8 cellular contexts compared by ENCODE assay signal in genomic region chr4:74933562-74934015, GRCh38. TPM values are rescaled to one million over a fixed set of nuclear protein-coding genes. Genes with fewer than 3 reads are reported as not detected.
DNase-seq lines count a peak whose midpoint lies in the region; ATAC-seq and TF ChIP-seq lines count a peak whose summit lies in the region.

No MANE protein-coding gene starts in this region.

- TF ChIP-seq POLR2A in body of pancreas (IDR thresholded peaks at IDR 0.05) (peak in 2 of 3 donors; percentile 3 to 25), testis (IDR thresholded peaks at IDR 0.05) (no peak)

- no peaks in the 10 kb centered on the region for H3K9me3 ChIP-seq in CD8-positive, alpha-beta T cell (ENCODE audit: low read length)
- H3K9me3 ChIP-seq in body of pancreas (no peaks in the 10 kb centered on the region), testis (no peaks in the 10 kb centered on the region)

- H3K27ac ChIP-seq in CD8-positive, alpha-beta T cell (ENCODE audit: low read depth, low read length), result no peak overlapping the region
- H3K27ac ChIP-seq in body of pancreas, result peak overlapping the region; percentile 55 to 95 (median 92)
- H3K27ac ChIP-seq in layer of hippocampus (ENCODE audit: low read depth, low read length), result peak overlapping the region; percentile 13
- peak overlapping the region; percentile 78 to 94 for H3K27ac ChIP-seq in testis

- no peak for DNase-seq in CD8-positive, alpha-beta T cell
- DNase-seq in HFFc6 (no peak), body of pancreas (peak; percentile 48 to 58 (median 52)), testis (peak; percentile 52), GM13976 (ENCODE audit: low spot score) (no peak), middle frontal gyrus (ENCODE audit: extremely low spot score, low spot score) (no peak)

- H3K36me3 ChIP-seq in CD8-positive, alpha-beta T cell (ENCODE audit: insufficient read depth, low read length), result no peaks in the 10 kb centered on the region
- H3K36me3 ChIP-seq in body of pancreas (replicated peaks in 1 of 2; ENCODE audit: insufficient read depth in 1 of 2, low read depth in 2 of 2) (no peaks in the 10 kb centered on the region), testis (ENCODE audit: low read depth, missing control alignments) (no peaks in the 10 kb centered on the region)

- CTCF ChIA-PET in CD8-positive, alpha-beta T cell (lab: Charles Lee), result no interaction called here

- no peaks in the 10 kb centered on the region for H3K4me1 ChIP-seq in CD8-positive, alpha-beta T cell (ENCODE audit: insufficient read depth, low read length)
- peaks cover 14% of the 10 kb centered on the region for H3K4me1 ChIP-seq in body of pancreas
- peaks cover 13% of the 10 kb centered on the region for H3K4me1 ChIP-seq in testis

- intact Hi-C loops in CD8-positive, alpha-beta T cell (cut with DNase I, micrococcal nuclease), result no loop called here
- intact Hi-C loops in body of pancreas (cut with DNase I), result no loop called here
- intact Hi-C loops in testis (cut with DNase I; ENCODE audit: low total_unique reads), result loop anchor here (5.0 kb wide), 1 partner anchor 579 kb away; the partner anchor contains the start of genes RCHY1 and THAP6

- ATAC-seq in CD8-positive, alpha-beta T cell, result no peak
- ATAC-seq in body of pancreas (peak; percentile 45), GM21360 (IDR thresholded peaks at IDR 0.05; ENCODE audit: unreplicated experiment) (no peak)

- H3K4me3 Mint-ChIP-seq in CD8-positive, alpha-beta T cell, result peak overlapping the region; percentile 38
- peak overlapping the region; percentile 79 for H3K4me3 Mint-ChIP-seq in HFFc6

- in situ Hi-C loops in GM13976 (cut with MboI; ENCODE audit: low sequenced_read_pairs, unreplicated experiment), result loop anchor here (10.0 to 25.0 kb wide), 2 partner anchors 179 to 361 kb away; no protein-coding TSS in a partner anchor

- WGBS in body of pancreas, 2 donors, result 2 to 4% methylated on average over 5 to 28 of the region's 28 CpGs
- 0 to 1% methylated on average over 18 to 24 of the region's 28 CpGs for WGBS in testis, 2 donors

- no peaks in the 10 kb centered on the region for H3K36me3 Mint-ChIP-seq in CD8-positive, alpha-beta T cell
- H3K36me3 Mint-ChIP-seq in HFFc6 (ENCODE audit: low read depth), result no peaks in the 10 kb centered on the region

- peaks cover 55% of the 10 kb centered on the region for H3K27me3 Mint-ChIP-seq in CD8-positive, alpha-beta T cell (ENCODE audit: low read depth)
- peaks cover 33% of the 10 kb centered on the region for H3K27me3 Mint-ChIP-seq in HFFc6 (ENCODE audit: insufficient read depth)

- peaks cover 10% of the 10 kb centered on the region for H3K4me1 Mint-ChIP-seq in CD8-positive, alpha-beta T cell (ENCODE audit: low read depth)
- H3K4me1 Mint-ChIP-seq in HFFc6 (ENCODE audit: low read depth), result peaks cover 25% of the 10 kb centered on the region

- no peaks in the 10 kb centered on the region for H3K9me3 Mint-ChIP-seq in CD8-positive, alpha-beta T cell
- H3K9me3 Mint-ChIP-seq in HFFc6, result no peaks in the 10 kb centered on the region

- POLR2A ChIA-PET in CD8-positive, alpha-beta T cell (lab: Charles Lee), result no interaction called here

- no peak overlapping the region for H3K27ac Mint-ChIP-seq in CD8-positive, alpha-beta T cell
- H3K27ac Mint-ChIP-seq in HFFc6, result no peak overlapping the region

- H3K27me3 ChIP-seq in CD8-positive, alpha-beta T cell (ENCODE audit: insufficient read depth, low read length), result peaks cover 8% of the 10 kb centered on the region
- H3K27me3 ChIP-seq in body of pancreas (no peaks in the 10 kb centered on the region), layer of hippocampus (ENCODE audit: control insufficient read depth, insufficient read depth, low read length) (peaks cover 2% of the 10 kb centered on the region), testis (no peaks in the 10 kb centered on the region)

- H3K4me3 ChIP-seq in CD8-positive, alpha-beta T cell (ENCODE audit: low read depth, low read length), result no peak overlapping the region
- peak overlapping the region; percentile 78 to 87 for H3K4me3 ChIP-seq in body of pancreas
- peak overlapping the region; percentile 79 to 82 for H3K4me3 ChIP-seq in testis

- TF ChIP-seq CTCF in CD8-positive, alpha-beta T cell (IDR thresholded peaks at IDR 0.05), result no peak
- TF ChIP-seq CTCF in HFFc6 (IDR thresholded peaks at IDR 0.05) (no peak), body of pancreas (IDR thresholded peaks at IDR 0.05) (no peak), testis (IDR thresholded peaks at IDR 0.05) (no peak), GM13976 (IDR thresholded peaks at IDR 0.05; ENCODE audit: borderline replicate concordance, control extremely low read depth, extremely low read depth, insufficient read depth, missing control alignments) (no peak)

RNA-seq across cellular contexts. Expression of gene PARM1, which starts 0.7 kb away (rescaled TPM):
- not detected for total RNA-seq in CD8-positive, alpha-beta T cell
- total RNA-seq in HFFc6 (2021; fragmentation: NEBNext Ultra II Directional; extraction: Animal tissue kit (Norgen Biotek cat#: 25700)), result under 1 TPM; 0.05 to 0.23 (median 0.16) TPM
- total RNA-seq in body of pancreas (10 to 100 TPM; 21.0 to 28.7 TPM), testis (10 to 100 TPM; 40.1 to 40.5 TPM)
- polyA plus RNA-seq in testis (ENCODE audit: insufficient read depth, low read depth, low replicate concordance), result 29.0 TPM

Comparison
In these comparisons a context has a peak if more than half of its experiments do, and no peak if none do; other contexts are left out.
1. DNase-seq: peak in body of pancreas (4 of 4) and testis (single experiment); none in CD8-positive, alpha-beta T cell (0 of 7), HFFc6 (single experiment), GM13976 (single experiment) and middle frontal gyrus (single experiment).
2. RNA of gene PARM1, which starts 0.7 kb away (total RNA-seq): 40.1 to 40.5 TPM in testis and 21.0 to 28.7 TPM in body of pancreas; 0.05 to 0.23 TPM in HFFc6 and not detected in CD8-positive, alpha-beta T cell; every median in the first group is over 10 times any median in the second.